17 cellular contexts compared by ENCODE assay signal in genomic region chr13:46345400-46345799, GRCh38. TPM values are rescaled to one million over a fixed set of nuclear protein-coding genes. Genes with fewer than 3 reads are reported as not detected.
DNase-seq lines count a peak whose midpoint lies in the region; ATAC-seq, FAIRE-seq and TF ChIP-seq lines count a peak whose summit lies in the region.
"Had no signal": no experiment of that assay in that cellular context is flagged by ENCODE, and none has a peak within 500 bp of the region (broad histone marks: within the 10 kb centered on the region; RNA-seq: fewer than 3 reads in every experiment).

No MANE protein-coding gene starts in this region.

- no peaks in the 10 kb centered on the region for H3K9me2 ChIP-seq in GM23248 (ENCODE audit: insufficient read depth)

- no peak overlapping the region for H3K4me3 Mint-ChIP-seq in activated B cell treated with CpG ODN at 0.5 μM for 24 hours
- H3K4me3 Mint-ChIP-seq: CD14-positive monocyte, IgD-negative memory B cell had no signal

- no peaks in the 10 kb centered on the region for H3K79me2 ChIP-seq in GM23248 (ENCODE audit: insufficient read depth)

- H3K27me3 ChIP-seq in pancreas (no peaks in the 10 kb centered on the region), aorta (ENCODE audit: control insufficient read depth in 1 of 2, insufficient read depth in 2 of 2, low read length in 1 of 2) (no peaks in the 10 kb centered on the region), GM23248 (replicated peaks; ENCODE audit: insufficient read depth) (no peaks in the 10 kb centered on the region)

- POLR2A ChIA-PET in activated B cell treated with CpG ODN at 0.5 μM for 24 hours (lab: Charles Lee), result interaction anchor here (0.6 to 2.4 kb wide), 3 partner anchors 9 to 42 kb away, joined by 3 to 6 read pairs (median 3); partner anchors contain the start of gene RUBCNL

- no peak for ATAC-seq in activated B cell treated with CpG ODN at 0.5 μM for 24 hours (ENCODE audit: low read depth)
- peak; percentile 49 to 76 (median 62) for ATAC-seq in pancreas
- ATAC-seq in aorta (ENCODE audit: low FRiP score), result no peak
- ATAC-seq: GM12878, HCT116 had no signal

- H3K9me3 Mint-ChIP-seq in activated B cell treated with CpG ODN at 0.5 μM for 24 hours, result no peaks in the 10 kb centered on the region
- H3K9me3 Mint-ChIP-seq: IgD-negative memory B cell had no signal

- H3K36me3 ChIP-seq in pancreas (no peaks in the 10 kb centered on the region), aorta (ENCODE audit: control insufficient read depth in 1 of 2, insufficient read depth in 2 of 2, low read length in 1 of 2) (no peaks in the 10 kb centered on the region), GM23248 (ENCODE audit: low read depth) (no peaks in the 10 kb centered on the region)

- H3K27ac ChIP-seq in pancreas (peak overlapping the region in 1 of 4 donors; percentile 27), aorta (ENCODE audit: low read depth in 1 of 2, low read length in 2 of 2) (no peak overlapping the region), GM23248 (no peak overlapping the region)
- H3K27ac ChIP-seq: PC-9 had no signal

- FAIRE-seq in pancreas (lab: Jason Lieb, UNC), result no peak
- FAIRE-seq: GM12878 had no signal

- DNase-seq in NCI-H345 treated with DMSO at 0.1 percent for 48 hours (lab: John Stamatoyannopoulos, UW; ENCODE audit: unreplicated experiment), result peak; percentile 0
- DNase-seq in NCI-H345 (lab: John Stamatoyannopoulos, UW), result no peak
- peak; percentile 82 for DNase-seq in LHCN-M2 (ENCODE audit: low read depth)
- no peak for DNase-seq in activated B cell treated with CpG ODN at 0.5 μM for 24 hours
- DNase-seq in pancreas, result peak in 2 of 6 donors; percentile 18 to 24
- no peak for DNase-seq in aorta
- DNase-seq in stimulated activated CD4-positive, alpha-beta T cell treated with anti-CD3 and anti-CD28 coated beads, Interleukin-2, amount 100 ng/mL, for 24 hours, result no peak
- DNase-seq in GM23248, result no peak
- DNase-seq: Caco-2, NCI-H1694 treated with DMSO at 0.1 percent for 48 hours, NCI-H69, PC-9 had no signal

- H3F3A ChIP-seq in GM23248 (ENCODE audit: insufficient read depth), result peaks cover 23% of the 10 kb centered on the region

- H3K4me3 ChIP-seq in pancreas (no peak overlapping the region), aorta (ENCODE audit: low read length in 2 of 2) (no peak overlapping the region), GM23248 (no peak overlapping the region)
- H3K4me3 ChIP-seq: GM12878, PC-9 had no signal

- TF ChIP-seq CTCF in activated B cell treated with CpG ODN at 0.5 μM for 24 hours (IDR thresholded peaks at IDR 0.05) (no peak), pancreas (IDR thresholded peaks at IDR 0.05) (no peak)

- intact Hi-C loops in activated B cell treated with CpG ODN at 0.5 μM for 24 hours (cut with micrococcal nuclease) (no loop called here), pancreas (cut with DNase I) (no loop called here), aorta (cut with DNase I) (no loop called here)

- in situ Hi-C loops in GM23248 (cut with MboI), result no loop called here

- no peaks in the 10 kb centered on the region for H4K20me1 ChIP-seq in GM23248 (ENCODE audit: insufficient read depth)

- H3K9me3 ChIP-seq in pancreas (no peaks in the 10 kb centered on the region), aorta (ENCODE audit: control insufficient read depth, low read length) (no peaks in the 10 kb centered on the region), GM23248 (ENCODE audit: low read depth) (no peaks in the 10 kb centered on the region)
- H3K9me3 ChIP-seq: Caco-2 had no signal

- peaks cover 94% of the 10 kb centered on the region for H3K36me3 Mint-ChIP-seq in activated B cell treated with CpG ODN at 0.5 μM for 24 hours (ENCODE audit: low read depth)

- H2AFZ ChIP-seq in GM23248, result no peak overlapping the region
- H2AFZ ChIP-seq: PC-9 had no signal

- H3K9ac ChIP-seq in GM23248, result no peak overlapping the region

- peak overlapping the region; percentile 41 for H3K27ac Mint-ChIP-seq in activated B cell treated with CpG ODN at 0.5 μM for 24 hours

- H3K4me1 Mint-ChIP-seq in activated B cell treated with CpG ODN at 0.5 μM for 24 hours, result peaks cover 32% of the 10 kb centered on the region

- H3K4me2 ChIP-seq in GM23248 (ENCODE audit: unreplicated experiment), result no peak overlapping the region
- H3K4me2 ChIP-seq: PC-9 had no signal

- H3K27me3 Mint-ChIP-seq in activated B cell treated with CpG ODN at 0.5 μM for 24 hours, result no peaks in the 10 kb centered on the region
- H3K27me3 Mint-ChIP-seq: IgD-negative memory B cell had no signal

- CTCF ChIA-PET in activated B cell treated with CpG ODN at 0.5 μM for 24 hours (lab: Charles Lee), result interaction anchor here (1.8 kb wide), 1 partner anchor 42 kb away, joined by 5 read pairs; the partner anchor contains the start of gene RUBCNL

- 11 to 13% methylated on average over 5 of the region's 5 CpGs for WGBS in pancreas, 2 donors
- 39 to 47% methylated on average over 5 of the region's 5 CpGs for WGBS in aorta, 2 donors
- WGBS in GM23248 (ENCODE audit: low coverage in 1 of 2, low lambda C conversion rate in 2 of 2, missing lambda C conversion rate in 2 of 2), 2 experiments, result 82 to 85% methylated on average over 5 of the region's 5 CpGs

- H3K4me1 ChIP-seq in pancreas, result peaks cover 10 to 15% (median 12%) of the 10 kb centered on the region in 3 donors
- no peaks in the 10 kb centered on the region for H3K4me1 ChIP-seq in aorta (ENCODE audit: control insufficient read depth in 1 of 2, insufficient read depth in 2 of 2, low read length in 2 of 2)
- peaks cover 16% of the 10 kb centered on the region for H3K4me1 ChIP-seq in GM23248 (ENCODE audit: insufficient read depth)
- H3K4me1 ChIP-seq: Caco-2 had no signal

RNA-seq across cellular contexts. Expression of gene RUBCNL, which starts 41.7 kb away (rescaled TPM):
- 0.06 and 0.13 TPM in 2 replicates for total RNA-seq in LHCN-M2 (2014; rRNA removed)
- 0.06 TPM for polyA plus RNA-seq in LHCN-M2 (2012)
- 133 and 168 TPM in 2 replicates for total RNA-seq in activated B cell treated with CpG ODN at 0.5 μM for 24 hours
- 1 to 10 TPM in 2 of 6 donors, under 1 TPM in 4; 0.46 to 3.2 (median 0.68) TPM for total RNA-seq in pancreas
- 1 to 10 TPM in 1 of 2 donors, under 1 TPM in 1; 0.91 to 1.2 TPM for polyA plus RNA-seq in pancreas
- total RNA-seq in aorta, result 10 to 100 TPM in 1 of 2 donors, 1 to 10 TPM in 1; 4.2 to 12.8 TPM
- polyA plus RNA-seq in aorta, result 1 to 10 TPM; 1.3 to 3.5 TPM
- total RNA-seq in GM23248 (2014; rRNA removed; shearing (Covaris generic)), result 2.1 and 2.7 TPM in 2 replicates
- polyA plus RNA-seq in GM23248 (2016; fragmentation: Nextera tagmentation; extraction: Ambion mirVana), result 1.1 and 1.3 TPM in 2 replicates
- total RNA-seq: HT-29 had no signal

Comparison
In these comparisons a context has a peak if more than half of its experiments do, and no peak if none do; other contexts are left out.
1. DNase-seq: peak in NCI-H345 treated with DMSO at 0.1 percent for 48 hours (single experiment) and LHCN-M2 (single experiment); none in NCI-H345 (single experiment), activated B cell treated with CpG ODN at 0.5 μM for 24 hours (single experiment), aorta (0 of 2), stimulated activated CD4-positive, alpha-beta T cell treated with anti-CD3 and anti-CD28 coated beads, Interleukin-2, amount 100 ng/mL, for 24 hours (0 of 2) and GM23248 (single experiment).
2. ATAC-seq: peak in pancreas (4 of 4); none in activated B cell treated with CpG ODN at 0.5 μM for 24 hours (single experiment) and aorta (single experiment).